ENCODE assay signal across 1 cellular context in genomic region chr13:42865703-42866102, GRCh38.
TF ChIP-seq lines count a peak whose summit lies in the region.

No MANE protein-coding gene starts in this region.

TF ChIP-seq in WTC11, 78 proteins besides CTCF, POLR2A, EP300 and RAD21:
- peak; percentile 19; the same call in 1 of the 2 replicates for TF ChIP-seq ZNF425 (CRISPR knock-in tag; conservative IDR thresholded peaks at IDR 0.05)
- TF ChIP-seq AR (CRISPR knock-in tag; IDR thresholded peaks at IDR 0.05), result no peak
